ENCODE assay signal across 8 cellular contexts in genomic region chr2:150485114-150485870, GRCh38. TPM values are rescaled to one million over a fixed set of nuclear protein-coding genes. Genes with fewer than 3 reads are reported as not detected.
DNase-seq lines count a peak whose midpoint lies in the region; ATAC-seq and TF ChIP-seq lines count a peak whose summit lies in the region.

No MANE protein-coding gene starts in this region.

- no peaks in the 10 kb centered on the region for H3K9me3 Mint-ChIP-seq in endothelial cell (ENCODE audit: unreplicated experiment)
- H3K9me3 Mint-ChIP-seq in type B pancreatic cell = no peaks in the 10 kb centered on the region

- H3K36me3 Mint-ChIP-seq in endothelial cell (ENCODE audit: low read depth, unreplicated experiment) (no peaks in the 10 kb centered on the region), type B pancreatic cell (peaks cover 58% of the 10 kb centered on the region)

- H3K27me3 Mint-ChIP-seq in endothelial cell (ENCODE audit: unreplicated experiment) (peaks cover 10% of the 10 kb centered on the region), type B pancreatic cell (peaks cover 4% of the 10 kb centered on the region)

- H3K4me1 Mint-ChIP-seq in endothelial cell (ENCODE audit: unreplicated experiment) (peaks cover 17% of the 10 kb centered on the region), type B pancreatic cell (ENCODE audit: unreplicated experiment) (peaks cover 41% of the 10 kb centered on the region)

- H3K27ac Mint-ChIP-seq in endothelial cell (ENCODE audit: unreplicated experiment) (no peak overlapping the region), type B pancreatic cell (peak overlapping the region; percentile 98)

- ATAC-seq in HG02798 (IDR thresholded peaks at IDR 0.05; ENCODE audit: poor library complexity, unreplicated experiment) = peak; percentile 48
- ATAC-seq in HG03175 (IDR thresholded peaks at IDR 0.05; ENCODE audit: unreplicated experiment) = no peak

- H3K4me3 Mint-ChIP-seq in endothelial cell (ENCODE audit: unreplicated experiment) (peak overlapping the region; percentile 91), type B pancreatic cell (peak overlapping the region; percentile 100)

- TF ChIP-seq CTCF in endothelial cell (IDR thresholded peaks at IDR 0.05; ENCODE audit: unreplicated experiment) (no peak), type B pancreatic cell (conservative IDR thresholded peaks at IDR 0.05) (peak; percentile 58)

- DNase-seq in Daoy (ENCODE audit: low read depth) (peak; percentile 74), NCI-H82 treated with DMSO at 0.1 percent for 48 hours (lab: John Stamatoyannopoulos, UW; ENCODE audit: unreplicated experiment) (peak; percentile 20), endothelial cell (ENCODE audit: low spot score) (peak; percentile 67), medulla oblongata (ENCODE audit: extremely low spot score) (peak; percentile 36), type B pancreatic cell (ENCODE audit: extremely low spot score, unreplicated experiment) (peak; percentile 84)
- DNase-seq in activated CD4-positive, CD25-positive, alpha-beta regulatory T cell (lab: John Stamatoyannopoulos, UW) = no peak

RNA-seq across cellular contexts. Expression of gene RND3, which starts 2.2 kb away (rescaled TPM):
- 75.7 and 82.3 TPM in 2 replicates for total RNA-seq in Daoy (2014; rRNA removed; shearing (Covaris generic))
- total RNA-seq in endothelial cell (ENCODE audit: unreplicated experiment) (2.9 TPM), type B pancreatic cell (ENCODE audit: low replicate concordance) (161 and 169 TPM in 2 replicates)

Comparison
In these comparisons a context has a peak if more than half of its experiments do, and no peak if none do; other contexts are left out.
1. DNase-seq: peak in Daoy (single experiment), NCI-H82 treated with DMSO at 0.1 percent for 48 hours (single experiment), endothelial cell (single experiment), medulla oblongata (single experiment) and type B pancreatic cell (single experiment); none in activated CD4-positive, CD25-positive, alpha-beta regulatory T cell (0 of 4).
2. RNA of gene RND3, which starts 2.2 kb away (total RNA-seq): 161 to 169 TPM in type B pancreatic cell and 75.7 to 82.3 TPM in Daoy; 2.9 TPM in endothelial cell (single experiment); every median in the first group is over 10 times any median in the second.